19 cellular contexts compared by ENCODE assay signal in the genomic region with DNA sequence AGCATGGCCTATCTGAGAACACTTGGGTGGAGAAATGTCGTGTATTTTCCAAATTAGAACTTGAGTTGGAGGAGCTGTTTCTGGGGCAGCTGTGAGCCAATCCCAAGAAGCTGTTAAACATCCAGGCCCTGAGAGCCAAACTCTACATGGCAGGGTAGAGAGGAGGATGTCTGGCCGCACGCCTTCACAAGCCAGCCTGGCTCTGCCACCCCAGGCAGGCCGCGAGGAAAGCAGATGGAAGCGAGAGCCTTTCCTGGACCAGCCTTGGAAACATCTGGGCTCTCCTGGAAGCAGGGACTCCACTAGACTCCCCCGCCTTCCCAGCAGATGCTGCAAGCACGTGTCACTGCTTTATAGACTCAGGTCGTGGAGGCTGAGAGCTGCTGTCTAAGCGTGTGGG.
"Had no signal": no experiment of that assay in that cellular context is flagged by ENCODE, and none has a peak within 500 bp of the region (broad histone marks: within the 10 kb centered on the region; RNA-seq: fewer than 3 reads in every experiment).

No MANE protein-coding gene starts in this region.

- H3K36me3 ChIP-seq: colonic mucosa, thyroid gland, vagina had no signal

- H3K9me3 Mint-ChIP-seq: activated naive CD4-positive, alpha-beta T cell treated with anti-CD3 and anti-CD28 coated beads, Interleukin-2, amount 50 U/mL, for 72 hours; nephron progenitor cell had no signal

- DNase-seq: activated CD4-positive, alpha-beta T cell treated with anti-CD3 and anti-CD28 coated beads for 4 hours; activated CD8-positive, alpha-beta memory T cell treated with anti-CD3 and anti-CD28 coated beads, Interleukin-2, amount 50 U/mL, for 4 hours; activated CD8-positive, alpha-beta T cell treated with anti-CD3 and anti-CD28 coated beads, Interleukin-2, amount 10 ng/mL, durations not matched to agents 7 days and 5 days; activated gamma-delta T cell; activated T-cell treated with anti-CD3 and anti-CD28 coated beads, Interleukin-2, amount 50 U/mL, for 48 hours; caudate nucleus; colonic mucosa; effector CD4-positive, alpha-beta T cell; kidney; mesendoderm; nephron progenitor cell; sigmoid colon; stimulated activated CD4-positive, alpha-beta T cell treated with anti-CD3 and anti-CD28 coated beads, Interleukin-12 subunit alpha, Interleukin-12 subunit beta, amount 100 ng/mL, for 4 hours; stimulated activated CD4-positive, alpha-beta T cell treated with anti-CD3 and anti-CD28 coated beads, Interleukin-2, amount 100 ng/mL, for 24 hours; T-helper 2 cell; thyroid gland had no signal

- H3K4me3 Mint-ChIP-seq: activated CD8-positive, alpha-beta T cell treated with anti-CD3 and anti-CD28 coated beads, Interleukin-2, amount 10 ng/mL, durations not matched to agents 7 days and 5 days; nephron progenitor cell had no signal

- H3K9me3 ChIP-seq: colonic mucosa, esophagus muscularis mucosa, sigmoid colon, thyroid gland, vagina had no signal

- H3K36me3 Mint-ChIP-seq: activated naive CD4-positive, alpha-beta T cell treated with anti-CD3 and anti-CD28 coated beads, Interleukin-2, amount 50 U/mL, for 72 hours had no signal

- H3K4me3 ChIP-seq: colonic mucosa, esophagus muscularis mucosa, sigmoid colon, thyroid gland, vagina had no signal

- H3K27ac ChIP-seq: colonic mucosa, esophagus muscularis mucosa, thyroid gland, vagina had no signal

- H3K27me3 ChIP-seq: colonic mucosa, esophagus muscularis mucosa, sigmoid colon, thyroid gland, vagina had no signal

- H3K27ac Mint-ChIP-seq: activated CD8-positive, alpha-beta T cell treated with anti-CD3 and anti-CD28 coated beads, Interleukin-2, amount 10 ng/mL, durations not matched to agents 7 days and 5 days; activated naive CD4-positive, alpha-beta T cell treated with anti-CD3 and anti-CD28 coated beads, Interleukin-2, amount 50 U/mL, for 72 hours; nephron progenitor cell had no signal

- H3K4me1 ChIP-seq: colonic mucosa, esophagus muscularis mucosa, thyroid gland, vagina had no signal

- ATAC-seq: activated CD8-positive, alpha-beta T cell treated with anti-CD3 and anti-CD28 coated beads, Interleukin-2, amount 10 ng/mL, durations not matched to agents 7 days and 5 days; activated naive CD4-positive, alpha-beta T cell treated with anti-CD3 and anti-CD28 coated beads, Interleukin-2, amount 50 U/mL, for 72 hours had no signal
